ENCODE assay signal across 8 cellular contexts in genomic region chr11:45804806-45805304, GRCh38. TPM values are rescaled to one million over a fixed set of nuclear protein-coding genes. Genes with fewer than 3 reads are reported as not detected.
DNase-seq lines count a peak whose midpoint lies in the region; ATAC-seq and TF ChIP-seq lines count a peak whose summit lies in the region.

TSS of gene SLC35C1 (plus strand) at chr11:45805149. CDS start at chr11:45805802, 653 bp downstream.

- H3K9ac ChIP-seq in colonic mucosa (ENCODE audit: low read depth in 2 of 2, low read length in 2 of 2), result peak within 1 kb of the TSS; percentile 82 to 97

- DNase-seq in BE2C, result peak; percentile 91
- DNase-seq in NCI-H524 treated with DMSO at 0.1 percent for 48 hours (lab: John Stamatoyannopoulos, UW), result peak; percentile 24
- DNase-seq in activated CD4-positive, alpha-beta T cell treated with anti-CD3 and anti-CD28 coated beads for 48 hours, result peak; percentile 98
- DNase-seq in colonic mucosa, result peak; percentile 98
- DNase-seq in left kidney (ENCODE audit: low read depth, low spot score), result peak; percentile 99
- DNase-seq in stimulated activated CD4-positive, alpha-beta T cell treated with anti-CD3 and anti-CD28 coated beads, Interleukin-2, amount 100 ng/mL, for 24 hours, result peak; percentile 97 to 98

- TF ChIP-seq POLR2A in GM19193 (IDR thresholded peaks at IDR 0.05; ENCODE audit: extremely low read depth, insufficient read depth, insufficient read length), result peak; percentile 86

- intact Hi-C loops in colonic mucosa (cut with DNase I), result no loop called here

- H3K27me3 ChIP-seq in BE2C, result no peaks in the 10 kb centered on the region
- H3K27me3 ChIP-seq in colonic mucosa, result no peaks in the 10 kb centered on the region

- H3K27ac ChIP-seq in colonic mucosa, result peak within 1 kb of the TSS; percentile 92

- TF ChIP-seq CTCF in BE2C (IDR thresholded peaks at IDR 0.05; ENCODE audit: low read depth, low read length) (no peak), colonic mucosa (IDR thresholded peaks at IDR 0.05) (no peak)

- ATAC-seq in HG03439 (IDR thresholded peaks at IDR 0.05; ENCODE audit: unreplicated experiment), result peak; percentile 95

- H3K36me3 ChIP-seq in BE2C, result no peaks in the 10 kb centered on the region
- no peaks in the 10 kb centered on the region for H3K36me3 ChIP-seq in colonic mucosa

- no peaks in the 10 kb centered on the region for H3K9me3 ChIP-seq in BE2C
- no peaks in the 10 kb centered on the region for H3K9me3 ChIP-seq in colonic mucosa

- peak within 1 kb of the TSS; percentile 68 for H3K4me3 ChIP-seq in BE2C (ENCODE audit: low read depth, low read length)
- peak within 1 kb of the TSS; percentile 77 for H3K4me3 ChIP-seq in colonic mucosa

- no peaks in the 10 kb centered on the region for H3K4me1 ChIP-seq in BE2C
- H3K4me1 ChIP-seq in colonic mucosa, result peaks cover 11% of the 10 kb centered on the region

RNA-seq across cellular contexts. Expression of gene SLC35C1, which starts in this region (rescaled TPM):
- polyA plus RNA-seq in BE2C (2012; ENCODE audit: insufficient read depth, insufficient read length, low read depth), result 12.7 TPM
- 10 to 100 TPM; 37.5 to 45.2 TPM for total RNA-seq in colonic mucosa

Comparison
In these comparisons a context has a peak if more than half of its experiments do, and no peak if none do; other contexts are left out.
1. Peak in every context shown above with its lines: DNase-seq, ATAC-seq, H3K4me3 ChIP-seq and H3K27ac ChIP-seq.
2. DNase-seq: peak in every context shown above with its lines; median percentile 99 in left kidney; 98 in activated CD4-positive, alpha-beta T cell treated with anti-CD3 and anti-CD28 coated beads for 48 hours; 98 in colonic mucosa; 98 in stimulated activated CD4-positive, alpha-beta T cell treated with anti-CD3 and anti-CD28 coated beads, Interleukin-2, amount 100 ng/mL, for 24 hours; 91 in BE2C; 24 in NCI-H524 treated with DMSO at 0.1 percent for 48 hours.